In genomic region chr6:110513001-110513400, GRCh38 we compare ENCODE assay signal across 20 cellular contexts. TPM values are rescaled to one million over a fixed set of nuclear protein-coding genes. Genes with fewer than 3 reads are reported as not detected.
DNase-seq lines count a peak whose midpoint lies in the region; ATAC-seq, FAIRE-seq and TF ChIP-seq lines count a peak whose summit lies in the region.
"Had no signal": no experiment of that assay in that cellular context is flagged by ENCODE, and none has a peak within 500 bp of the region (broad histone marks: within the 10 kb centered on the region; RNA-seq: fewer than 3 reads in every experiment).

No MANE protein-coding gene starts in this region.

- peaks cover 19% of the 10 kb centered on the region for H3K4me1 ChIP-seq in body of pancreas
- peaks cover 0 to 12% (median 4%) of the 10 kb centered on the region in 3 donors for H3K4me1 ChIP-seq in pancreas
- no peaks in the 10 kb centered on the region for H3K4me1 ChIP-seq in uterus
- peaks cover 0 to 7% of the 10 kb centered on the region in 2 donors for H3K4me1 ChIP-seq in kidney (ENCODE audit: control insufficient read depth in 1 of 2, insufficient read depth in 1 of 2, low read depth in 1 of 2, low read length in 2 of 2)

- H3K4me3 Mint-ChIP-seq in chondrocyte (ENCODE audit: unreplicated experiment): no peak overlapping the region

- H3K9me3 Mint-ChIP-seq in chondrocyte (ENCODE audit: low read depth): peaks cover 6% of the 10 kb centered on the region

- no peaks in the 10 kb centered on the region for H3K36me3 ChIP-seq in body of pancreas (replicated peaks in 1 of 2; ENCODE audit: insufficient read depth in 1 of 2, low read depth in 2 of 2)
- no peaks in the 10 kb centered on the region for H3K36me3 ChIP-seq in pancreas
- H3K36me3 ChIP-seq in uterus: no peaks in the 10 kb centered on the region
- no peaks in the 10 kb centered on the region for H3K36me3 ChIP-seq in kidney (ENCODE audit: control insufficient read depth in 1 of 2, insufficient read depth in 2 of 2, low read length in 2 of 2)
- H3K36me3 ChIP-seq: gastroesophageal sphincter, ovary, suprapubic skin had no signal

- H3K27ac Mint-ChIP-seq in chondrocyte (ENCODE audit: unreplicated experiment): no peak overlapping the region

- H3K9ac ChIP-seq in kidney (ENCODE audit: low read length in 2 of 2): no peak overlapping the region

- H3K27me3 Mint-ChIP-seq in chondrocyte (ENCODE audit: low read depth): no peaks in the 10 kb centered on the region

- H3K4me1 Mint-ChIP-seq in chondrocyte (ENCODE audit: low read depth): peaks cover 7% of the 10 kb centered on the region

- no peaks in the 10 kb centered on the region for H3K36me3 Mint-ChIP-seq in chondrocyte (ENCODE audit: low read depth)

- no peaks in the 10 kb centered on the region for H3K9me3 ChIP-seq in body of pancreas
- no peaks in the 10 kb centered on the region for H3K9me3 ChIP-seq in pancreas
- H3K9me3 ChIP-seq in uterus: no peaks in the 10 kb centered on the region
- no peaks in the 10 kb centered on the region for H3K9me3 ChIP-seq in kidney (ENCODE audit: control insufficient read depth in 1 of 2, low read length in 2 of 2)
- H3K9me3 ChIP-seq: gastroesophageal sphincter, ovary, suprapubic skin had no signal

- intact Hi-C loops in body of pancreas (cut with DNase I) (no loop called here), pancreas (cut with DNase I) (no loop called here), uterus (cut with DNase I; ENCODE audit: low total_unique reads) (no loop called here), kidney (cut with DNase I) (no loop called here)

- no peak overlapping the region for H3K4me3 ChIP-seq in body of pancreas
- no peak overlapping the region for H3K4me3 ChIP-seq in pancreas
- H3K4me3 ChIP-seq in uterus: no peak overlapping the region
- no peak overlapping the region for H3K4me3 ChIP-seq in kidney (ENCODE audit: low read length in 2 of 2)
- H3K4me3 ChIP-seq: dorsolateral prefrontal cortex, gastroesophageal sphincter, ovary, suprapubic skin had no signal

- no peak for TF ChIP-seq POLR2A in body of pancreas (IDR thresholded peaks at IDR 0.05)
- TF ChIP-seq POLR2A in uterus (IDR thresholded peaks at IDR 0.05): no peak

- FAIRE-seq in pancreas (lab: Jason Lieb, UNC) (no peak), kidney (lab: Jason Lieb, UNC) (no peak)
- FAIRE-seq: GM18507, H1 had no signal

- ATAC-seq in body of pancreas (peak; percentile 48), pancreas (peak in 3 of 4 donors; percentile 36 to 43 (median 39))
- ATAC-seq: gastroesophageal sphincter had no signal

- DNase-seq in NCI-H2196 (lab: John Stamatoyannopoulos, UW; ENCODE audit: unreplicated experiment): peak; percentile 41
- DNase-seq in NCI-H2196 treated with DMSO at 0.1 percent for 48 hours (lab: John Stamatoyannopoulos, UW; ENCODE audit: unreplicated experiment): no peak
- DNase-seq in NCI-H2107 (lab: John Stamatoyannopoulos, UW): peak; percentile 19
- DNase-seq in body of pancreas: no peak
- no peak for DNase-seq in pancreas
- DNase-seq in chondrocyte (ENCODE audit: low spot score): no peak
- no peak for DNase-seq in uterus
- DNase-seq in kidney: no peak
- DNase-seq: 8988T; activated CD4-positive, alpha-beta T cell treated with anti-CD3 and anti-CD28 coated beads for 1 hour; activated T-cell treated with anti-CD3 and anti-CD28 coated beads for 4 hours; dorsolateral prefrontal cortex; NK-92 treated with Interleukin-12 subunit alpha and Interleukin-12 subunit beta, amount 100 ng/mL, for 24 hours; ovary; stimulated activated CD4-positive, alpha-beta T cell treated with anti-CD3 and anti-CD28 coated beads, Interleukin-12 subunit alpha, Interleukin-12 subunit beta, amount 100 ng/mL, for 4 hours had no signal

- H3K27ac ChIP-seq in body of pancreas (no peak overlapping the region), pancreas (no peak overlapping the region), uterus (no peak overlapping the region), kidney (ENCODE audit: low read depth in 2 of 2, low read length in 2 of 2) (no peak overlapping the region)
- H3K27ac ChIP-seq: dorsolateral prefrontal cortex, gastroesophageal sphincter, ovary, suprapubic skin had no signal

- H3K27me3 ChIP-seq in body of pancreas (no peaks in the 10 kb centered on the region), pancreas (peaks cover 0 to 4% (median 0%) of the 10 kb centered on the region in 4 donors), uterus (no peaks in the 10 kb centered on the region)
- H3K27me3 ChIP-seq: dorsolateral prefrontal cortex, gastroesophageal sphincter, ovary, suprapubic skin had no signal

- TF ChIP-seq CTCF in body of pancreas (IDR thresholded peaks at IDR 0.05): no peak
- TF ChIP-seq CTCF in pancreas (IDR thresholded peaks at IDR 0.05): no peak
- TF ChIP-seq CTCF in chondrocyte (IDR thresholded peaks at IDR 0.05): no peak
- no peak for TF ChIP-seq CTCF in uterus (IDR thresholded peaks at IDR 0.05)
- no peak for TF ChIP-seq CTCF in kidney (IDR thresholded peaks at IDR 0.05; ENCODE audit: borderline replicate concordance, extremely low read depth, insufficient read depth)

RNA-seq across cellular contexts. Expression of gene SLC22A16, which starts 36.6 kb away (rescaled TPM):
- total RNA-seq in body of pancreas (not detected), pancreas (under 1 TPM in 2 of 6 donors, not detected in 4; 0.22 to 0.35 TPM), chondrocyte (not detected in 3 replicates), uterus (10 to 100 TPM in 1 of 4 donors, 1 to 10 TPM in 1, not detected in 2; 2.9 to 10.8 TPM), kidney (0.79 TPM)
- polyA plus RNA-seq in pancreas (under 1 TPM in 1 of 2 donors, not detected in 1; 0.26 TPM), kidney (ENCODE audit: insufficient read depth, low read depth, low replicate concordance) (not detected)
- total RNA-seq: H1, mucosa of gallbladder, suprapubic skin had no signal
- polyA plus RNA-seq: H1 had no signal

Comparison
In these comparisons a context has a peak if more than half of its experiments do, and no peak if none do; other contexts are left out.
1. DNase-seq: peak in NCI-H2196 (single experiment) and NCI-H2107 (single experiment); none in NCI-H2196 treated with DMSO at 0.1 percent for 48 hours (single experiment), body of pancreas (0 of 4), pancreas (0 of 6), chondrocyte (single experiment), uterus (0 of 2) and kidney (single experiment).